In the genomic region with DNA sequence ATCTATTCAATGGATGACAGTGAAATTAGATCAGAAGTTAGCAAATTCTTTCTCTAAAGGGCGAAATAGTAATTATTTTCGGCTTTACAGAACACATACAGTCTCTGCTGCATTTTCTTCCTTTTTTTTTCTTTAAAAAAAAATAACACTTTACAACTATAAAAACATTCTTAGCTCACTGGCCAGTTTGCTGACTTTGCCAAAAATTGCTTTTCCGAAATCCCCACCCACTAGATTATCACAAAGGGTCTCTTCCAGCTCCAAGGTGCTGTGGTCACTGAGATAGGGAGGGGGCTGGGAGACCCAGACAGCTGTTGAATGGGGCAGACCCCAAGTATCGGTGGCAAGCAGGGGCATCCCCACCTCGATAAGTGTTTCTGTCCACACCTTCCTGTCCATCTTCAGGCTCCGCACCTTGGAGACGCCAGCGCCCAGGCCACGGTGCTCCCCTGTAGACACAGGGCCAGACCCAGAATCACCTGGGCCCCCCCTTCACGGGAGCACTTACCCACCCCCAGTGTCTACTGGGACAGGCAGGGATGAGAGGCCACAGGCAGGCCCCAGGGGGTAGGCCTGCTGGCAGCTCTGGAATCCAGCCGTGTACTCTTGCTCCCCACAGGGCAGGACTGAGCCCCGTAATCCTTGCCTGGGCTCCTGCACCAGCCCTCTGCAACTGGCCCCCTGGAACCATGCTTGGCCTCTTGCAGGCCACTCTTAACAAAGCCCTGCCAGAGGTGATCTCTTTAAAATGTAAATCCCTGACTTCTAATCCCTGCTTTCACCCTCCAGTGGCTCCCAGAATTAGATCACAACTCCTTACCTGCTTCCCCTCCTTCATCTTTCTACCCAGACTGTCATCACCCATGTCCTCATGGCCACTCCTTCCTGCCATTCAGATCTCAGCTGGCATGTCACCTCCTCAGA, we compare ENCODE assay signal across 22 cellular contexts. TPM values are rescaled to one million over a fixed set of nuclear protein-coding genes. Genes with fewer than 3 reads are reported as not detected.
DNase-seq lines count a peak whose midpoint lies in the region; ATAC-seq and TF ChIP-seq lines count a peak whose summit lies in the region.
"Had no signal": no experiment of that assay in that cellular context is flagged by ENCODE, and none has a peak within 500 bp of the region (broad histone marks: within the 10 kb centered on the region; RNA-seq: fewer than 3 reads in every experiment).

No MANE protein-coding gene starts in this region.

- H3K9me3 ChIP-seq in endodermal cell (ENCODE audit: control insufficient read depth, low read length), result no peaks in the 10 kb centered on the region
- H3K9me3 ChIP-seq in neuronal stem cell (replicated peaks in 1 of 2; ENCODE audit: control insufficient read depth in 2 of 2, insufficient read depth in 1 of 2, low read depth in 1 of 2, low read length in 2 of 2), result no peaks in the 10 kb centered on the region
- H3K9me3 ChIP-seq: adrenal gland, left ventricle myocardium inferior, psoas muscle, spleen, upper lobe of right lung had no signal

- H3K4me3 Mint-ChIP-seq in IgD-negative memory B cell (no peak overlapping the region), endodermal cell (peak overlapping the region; percentile 26)
- H3K4me3 Mint-ChIP-seq: CD8-positive, alpha-beta T cell had no signal

- H2BK12ac ChIP-seq in neuronal stem cell (ENCODE audit: low read length), result no peak overlapping the region

- H3K9ac ChIP-seq in endodermal cell (ENCODE audit: extremely low read depth, low read length, poor library complexity, severe bottlenecking) (no peak overlapping the region), neuronal stem cell (ENCODE audit: low read depth, low read length, poor library complexity) (no peak overlapping the region)
- H3K9ac ChIP-seq: KMS-11 had no signal

- peak overlapping the region; percentile 89 for H2AK5ac ChIP-seq in neuronal stem cell (ENCODE audit: low read depth, low read length)

- DNase-seq in activated naive CD4-positive, alpha-beta T cell treated with anti-CD3 and anti-CD28 coated beads, Interleukin-2, amount 50 U/mL, for 72 hours (ENCODE audit: low spot score in 2 of 2), result no peak
- DNase-seq in activated naive CD4-positive, alpha-beta T cell treated with Interleukin-2 at 50 U/mL for 16 hours, result no peak
- DNase-seq in endodermal cell, result peak; percentile 84
- no peak for DNase-seq in neuronal stem cell (ENCODE audit: low spot score)
- DNase-seq in NCI-H1417 (lab: John Stamatoyannopoulos, UW), result no peak
- no peak for DNase-seq in inferior parietal cortex (ENCODE audit: extremely low spot score)
- DNase-seq in SW 1271 (lab: John Stamatoyannopoulos, UW), result no peak
- DNase-seq: ACHN; activated CD4-positive, alpha-beta T cell treated with anti-CD3 and anti-CD28 coated beads for 4 hours; adrenal gland; EL; hypothalamus; left ventricle myocardium inferior; NCI-H1048; psoas muscle; spleen; stimulated activated naive CD4-positive, alpha-beta T cell; T1000; upper lobe of right lung had no signal

- no peak overlapping the region for H2AFZ ChIP-seq in neuronal stem cell (ENCODE audit: low read length)

- H2BK5ac ChIP-seq in neuronal stem cell (ENCODE audit: low read length), result peak overlapping the region; percentile 63

- no peak for TF ChIP-seq CTCF in endodermal cell (conservative IDR thresholded peaks at IDR 0.05)

- H3K4me1 ChIP-seq in endodermal cell (ENCODE audit: control insufficient read depth, insufficient read depth, low read length) (peaks cover 3% of the 10 kb centered on the region), neuronal stem cell (ENCODE audit: control insufficient read depth in 2 of 2, insufficient read depth in 1 of 2, low read depth in 1 of 2, low read length in 2 of 2) (peaks cover 13 to 40% of the 10 kb centered on the region in 2 donors)
- H3K4me1 ChIP-seq: psoas muscle had no signal

- H3K4me1 Mint-ChIP-seq in IgD-negative memory B cell (peaks cover 0 to 4% (median 3%) of the 10 kb centered on the region in 3 donors), endodermal cell (peaks cover 33% of the 10 kb centered on the region)

- H3K36me3 Mint-ChIP-seq in activated naive CD4-positive, alpha-beta T cell treated with anti-CD3 and anti-CD28 coated beads, Interleukin-2, amount 50 U/mL, for 72 hours, result no peaks in the 10 kb centered on the region
- no peaks in the 10 kb centered on the region for H3K36me3 Mint-ChIP-seq in IgD-negative memory B cell
- H3K36me3 Mint-ChIP-seq in endodermal cell (ENCODE audit: low read depth), result peaks cover 37% of the 10 kb centered on the region

- H3K18ac ChIP-seq in neuronal stem cell (ENCODE audit: low read length), result peak overlapping the region; percentile 90

- H3K4me2 ChIP-seq in neuronal stem cell (ENCODE audit: insufficient read depth, low read length, poor library complexity, severe bottlenecking), result peak overlapping the region; percentile 19
- H3K4me2 ChIP-seq: KMS-11 had no signal

- no peak overlapping the region for H2BK120ac ChIP-seq in neuronal stem cell (ENCODE audit: low read depth, low read length)

- H3K27me3 ChIP-seq in endodermal cell (ENCODE audit: control insufficient read depth, insufficient read depth, low read length, poor library complexity, severe bottlenecking) (no peaks in the 10 kb centered on the region), neuronal stem cell (ENCODE audit: control insufficient read depth in 3 of 3, insufficient read depth in 3 of 3, low read depth in 1 of 3, low read length in 3 of 3) (no peaks in the 10 kb centered on the region)
- H3K27me3 ChIP-seq: adrenal gland, spleen, upper lobe of right lung had no signal

- H3K79me1 ChIP-seq in neuronal stem cell (ENCODE audit: low read depth, low read length), result no peaks in the 10 kb centered on the region

- no peaks in the 10 kb centered on the region for H3K9me3 Mint-ChIP-seq in activated naive CD4-positive, alpha-beta T cell treated with anti-CD3 and anti-CD28 coated beads, Interleukin-2, amount 50 U/mL, for 72 hours
- H3K9me3 Mint-ChIP-seq in IgD-negative memory B cell, result no peaks in the 10 kb centered on the region
- H3K9me3 Mint-ChIP-seq in endodermal cell, result no peaks in the 10 kb centered on the region
- H3K9me3 Mint-ChIP-seq: CD8-positive, alpha-beta T cell had no signal

- H3K4me3 ChIP-seq in endodermal cell (ENCODE audit: low read length), result no peak overlapping the region
- H3K4me3 ChIP-seq in neuronal stem cell (ENCODE audit: low read length in 2 of 2), result no peak overlapping the region
- H3K4me3 ChIP-seq: adrenal gland, left ventricle myocardium inferior, psoas muscle, spleen, upper lobe of right lung had no signal

- H3K27ac ChIP-seq in endodermal cell (ENCODE audit: low read depth, low read length) (no peak overlapping the region), neuronal stem cell (replicated peaks; ENCODE audit: low read length) (peak overlapping the region; percentile 67)
- H3K27ac ChIP-seq: KMS-11, psoas muscle, upper lobe of right lung had no signal

- H3K14ac ChIP-seq in neuronal stem cell (ENCODE audit: low read length), result no peak overlapping the region

- peaks cover 38% of the 10 kb centered on the region for H3K36me3 ChIP-seq in endodermal cell (ENCODE audit: control insufficient read depth, insufficient read depth, low read length)
- H3K36me3 ChIP-seq in neuronal stem cell (replicated peaks in 1 of 2; ENCODE audit: control insufficient read depth in 2 of 2, insufficient read depth in 2 of 2, low read length in 2 of 2), result peaks cover 2 to 15% of the 10 kb centered on the region in 2 donors

- no peak overlapping the region for H4K8ac ChIP-seq in neuronal stem cell (ENCODE audit: low read depth, low read length)

- H3K23ac ChIP-seq in neuronal stem cell (ENCODE audit: low read depth, low read length, poor library complexity), result no peak overlapping the region

- no peak overlapping the region for H4K91ac ChIP-seq in neuronal stem cell (ENCODE audit: low read depth, low read length, poor library complexity)

- H2BK15ac ChIP-seq in neuronal stem cell (ENCODE audit: low read length), result no peak overlapping the region

- ATAC-seq in activated naive CD4-positive, alpha-beta T cell treated with anti-CD3 and anti-CD28 coated beads, Interleukin-2, amount 50 U/mL, for 72 hours, result no peak
- ATAC-seq: CD8-positive, alpha-beta T cell; psoas muscle; upper lobe of right lung had no signal

- peak overlapping the region; percentile 2 to 66 for H3K27ac Mint-ChIP-seq in activated naive CD4-positive, alpha-beta T cell treated with anti-CD3 and anti-CD28 coated beads, Interleukin-2, amount 50 U/mL, for 72 hours
- peak overlapping the region; percentile 43 to 61 (median 56) for H3K27ac Mint-ChIP-seq in IgD-negative memory B cell
- H3K27ac Mint-ChIP-seq in endodermal cell, result peak overlapping the region; percentile 80

- H3K27me3 Mint-ChIP-seq in IgD-negative memory B cell, result no peaks in the 10 kb centered on the region
- no peaks in the 10 kb centered on the region for H3K27me3 Mint-ChIP-seq in endodermal cell (ENCODE audit: insufficient read depth)

- WGBS in endodermal cell (ENCODE audit: insufficient coverage in 1 of 2, insufficient read length in 1 of 2), 2 experiments, result 72 to 80% methylated on average over 5 to 12 of the region's 12 CpGs
- WGBS in neuronal stem cell (ENCODE audit: extremely low coverage in 2 of 2, insufficient read length in 2 of 2, insufficient replicate concordance in 1 of 2), 2 donors, result no CpG with 5 or more reads among the region's 12 CpGs

- peak overlapping the region; percentile 39 for H3K4ac ChIP-seq in neuronal stem cell (ENCODE audit: low read length)

RNA-seq across cellular contexts. Expression of a gene that starts 31.5 kb away (rescaled TPM):
- total RNA-seq in activated naive CD4-positive, alpha-beta T cell treated with anti-CD3 and anti-CD28 coated beads, Interleukin-2, amount 50 U/mL, for 72 hours, result under 1 TPM; 0.68 to 0.97 TPM
- not detected for polyA plus RNA-seq in IgD-negative memory B cell
- 10 to 100 TPM in 1 of 2 donors, 1 to 10 TPM in 1; 3.7 to 13.3 TPM for total RNA-seq in endodermal cell
- 8.9 TPM for polyA plus RNA-seq in endodermal cell (2013, experiment 1 of 2)
- 7.1 TPM for polyA plus RNA-seq in endodermal cell (2013, experiment 2 of 2)
- polyA plus RNA-seq in neuronal stem cell (2013, experiment 1 of 2), result 1.7 TPM
- 1.7 TPM for polyA plus RNA-seq in neuronal stem cell (2013, experiment 2 of 2)

RNA-seq across cellular contexts. Expression of a gene that starts 46.5 kb away (rescaled TPM):
- total RNA-seq in activated naive CD4-positive, alpha-beta T cell treated with anti-CD3 and anti-CD28 coated beads, Interleukin-2, amount 50 U/mL, for 72 hours, result 100 to 1,000 TPM; 102 to 121 TPM
- 20.7 TPM for polyA plus RNA-seq in IgD-negative memory B cell
- 10 to 100 TPM; 74.4 to 88.3 TPM for total RNA-seq in endodermal cell
- polyA plus RNA-seq in endodermal cell (2013, experiment 1 of 2), result 33.5 TPM
- 27.9 TPM for polyA plus RNA-seq in endodermal cell (2013, experiment 2 of 2)
- 15.2 TPM for polyA plus RNA-seq in neuronal stem cell (2013, experiment 1 of 2)
- 15.9 TPM for polyA plus RNA-seq in neuronal stem cell (2013, experiment 2 of 2)
